In the genomic region with DNA sequence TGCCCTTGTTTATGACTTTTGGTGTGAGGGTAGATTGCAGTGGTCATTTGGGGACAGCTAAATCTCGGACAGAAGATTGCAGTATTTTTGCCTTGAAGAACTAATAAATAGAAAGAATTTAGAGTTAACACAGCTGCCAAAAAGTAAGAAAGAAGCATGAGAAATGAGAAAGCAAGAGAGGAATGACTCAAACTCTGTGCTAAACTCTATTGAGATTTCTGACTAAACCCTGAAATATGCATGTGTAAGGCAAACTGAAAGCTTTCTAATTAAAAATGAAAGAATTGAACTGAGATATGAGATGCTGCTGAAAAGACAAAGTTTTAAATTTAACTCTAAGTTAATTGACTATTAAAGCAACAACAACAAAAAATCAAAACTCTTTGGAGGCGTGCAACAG, we compare ENCODE assay signal across 31 cellular contexts.
DNase-seq lines count a peak whose midpoint lies in the region; ATAC-seq, FAIRE-seq and TF ChIP-seq lines count a peak whose summit lies in the region.
"Had no signal": no experiment of that assay in that cellular context is flagged by ENCODE, and none has a peak within 500 bp of the region (broad histone marks: within the 10 kb centered on the region; RNA-seq: fewer than 3 reads in every experiment).

No MANE protein-coding gene starts in this region.

- H3K4me3 ChIP-seq in fibroblast of mammary gland (ENCODE audit: control insufficient read depth, low read depth, low read length) = no peak overlapping the region
- no peak overlapping the region for H3K4me3 ChIP-seq in gastroesophageal sphincter
- H3K4me3 ChIP-seq: BLaER1, body of pancreas, left ventricle myocardium inferior, MG63, right lobe of liver, tibial artery had no signal

- no peaks in the 10 kb centered on the region for H3K36me3 ChIP-seq in gastroesophageal sphincter
- H3K36me3 ChIP-seq: BLaER1, left ventricle myocardium inferior, MG63, right lobe of liver, tibial artery had no signal

- TF ChIP-seq CTCF in fibroblast of mammary gland (conservative IDR thresholded peaks at IDR 0.05; ENCODE audit: control insufficient read depth, insufficient read depth, low read depth, low read length) = no peak
- TF ChIP-seq CTCF in gastroesophageal sphincter (IDR thresholded peaks at IDR 0.05) = no peak

- no peaks in the 10 kb centered on the region for H3K27me3 ChIP-seq in gastroesophageal sphincter
- H3K27me3 ChIP-seq: BLaER1, body of pancreas, MG63, right lobe of liver, tibial artery had no signal

- FAIRE-seq in urothelium cell line (lab: Jason Lieb, UNC) = no peak
- FAIRE-seq: endothelial cell of umbilical vein, HTR-8/SVneo had no signal

- WGBS in gastroesophageal sphincter (ENCODE audit: low coverage in 1 of 2), 2 donors = 49 to 51% methylated on average over 2 of the region's 2 CpGs

- no peak for TF ChIP-seq POLR2A in gastroesophageal sphincter (IDR thresholded peaks at IDR 0.05)

- no peaks in the 10 kb centered on the region for H3K9me3 ChIP-seq in gastroesophageal sphincter
- H3K9me3 ChIP-seq: BLaER1, body of pancreas, left ventricle myocardium inferior, MG63, right lobe of liver, tibial artery had no signal

- ATAC-seq in HG02870 (IDR thresholded peaks at IDR 0.05; ENCODE audit: unreplicated experiment) = peak; percentile 81
- no peak for ATAC-seq in gastroesophageal sphincter
- ATAC-seq: activated naive CD8-positive, alpha-beta T cell treated with anti-CD3 and anti-CD28 coated beads, Interleukin-2, amount 50 U/mL, for 24 hours; body of pancreas; HCT116; right lobe of liver; SK-N-SH treated with all-trans-retinoic acid at 6 μM for 48 hours; stimulated activated naive CD8-positive, alpha-beta T cell treated with anti-CD3 and anti-CD28 coated beads, Interleukin-15, amount 100 ng/mL, for 72 hours; T-helper 17 cell had no signal

- H3K4me1 ChIP-seq in gastroesophageal sphincter = no peaks in the 10 kb centered on the region
- H3K4me1 ChIP-seq: BLaER1, body of pancreas, left ventricle myocardium inferior, right lobe of liver, tibial artery had no signal

- DNase-seq in RKO (ENCODE audit: low spot score) (peak; percentile 2), fibroblast of mammary gland (ENCODE audit: low read depth) (peak; percentile 24), urothelium cell line (ENCODE audit: low spot score) (peak; percentile 2), DMS 273 (lab: John Stamatoyannopoulos, UW; ENCODE audit: unreplicated experiment) (no peak), kidney glomerular epithelial cell (lab: John Stamatoyannopoulos, UW) (no peak)
- DNase-seq: activated CD4-positive, alpha-beta T cell treated with anti-CD3 and anti-CD28 coated beads, Interleukin-2, amount 50 U/mL, for 48 hours; activated CD4-positive, CD25-positive, alpha-beta regulatory T cell; activated naive CD8-positive, alpha-beta T cell treated with anti-CD3 and anti-CD28 coated beads, Interleukin-2, amount 50 U/mL, for 24 hours; activated T-cell treated with anti-CD3 and anti-CD28 coated beads, Interleukin-2, amount 50 U/mL, for 48 hours; body of pancreas; KBM-7; left ventricle myocardium inferior; MG63; NCI-H1930; NCI-H2171 treated with DMSO at 0.1 percent for 48 hours; NCI-H510A treated with DMSO at 0.1 percent for 48 hours; NK-92 treated with Interleukin-12 subunit alpha and Interleukin-12 subunit beta, amount 100 ng/mL, for 24 hours; right lobe of liver; Right ventricle myocardium superior; stimulated activated CD4-positive, alpha-beta T cell treated with anti-CD3 and anti-CD28 coated beads, Interleukin-12 subunit alpha, Interleukin-12 subunit beta, amount 100 ng/mL, for 4 hours; stimulated activated CD4-positive, alpha-beta T cell treated with anti-CD3 and anti-CD28 coated beads, Interleukin-2, amount 100 ng/mL, for 48 hours; stimulated activated naive CD8-positive, alpha-beta T cell treated with anti-CD3 and anti-CD28 coated beads, Interleukin-15, amount 100 ng/mL, for 72 hours; T-helper 17 cell; tibial artery had no signal

- no peak for TF ChIP-seq EP300 in gastroesophageal sphincter (IDR thresholded peaks at IDR 0.05)

- H3K27ac ChIP-seq in gastroesophageal sphincter = no peak overlapping the region
- H3K27ac ChIP-seq: BLaER1, body of pancreas, left ventricle myocardium inferior, right lobe of liver, tibial artery had no signal

Comparison
In these comparisons a context has a peak if more than half of its experiments do, and no peak if none do; other contexts are left out.
1. DNase-seq: peak in RKO (single experiment), fibroblast of mammary gland (single experiment) and urothelium cell line (single experiment); none in DMS 273 (single experiment) and kidney glomerular epithelial cell (single experiment).